Comparison of ENCODE assay signal across 8 cellular contexts in genomic region chr20:53080969-53081871, GRCh38.
DNase-seq lines count a peak whose midpoint lies in the region; ATAC-seq and TF ChIP-seq lines count a peak whose summit lies in the region.
"Had no signal": no experiment of that assay in that cellular context is flagged by ENCODE, and none has a peak within 500 bp of the region (broad histone marks: within the 10 kb centered on the region; RNA-seq: fewer than 3 reads in every experiment).

No MANE protein-coding gene starts in this region.

- ATAC-seq in HG03439 (IDR thresholded peaks at IDR 0.05; ENCODE audit: unreplicated experiment) = no peak
- ATAC-seq in GM18909 (IDR thresholded peaks at IDR 0.05; ENCODE audit: poor library complexity, unreplicated experiment) = no peak

- TF ChIP-seq CTCF in fibroblast of mammary gland (conservative IDR thresholded peaks at IDR 0.05; ENCODE audit: control insufficient read depth, insufficient read depth, low read depth, low read length) = no peak

- peak; percentile 6 for DNase-seq in LoVo (ENCODE audit: low spot score)
- peak; percentile 28 to 58 for DNase-seq in activated CD4-positive, alpha-beta T cell treated with anti-CD3 and anti-CD28 coated beads for 4 hours
- DNase-seq in fibroblast of mammary gland (ENCODE audit: low read depth) = peak; percentile 40
- peak; percentile 45 for DNase-seq in stimulated activated CD4-positive, alpha-beta T cell treated with anti-CD3 and anti-CD28 coated beads, Interleukin-4, amount 100 ng/mL, for 24 hours
- DNase-seq in activated CD8-positive, alpha-beta memory T cell treated with anti-CD3 and anti-CD28 coated beads, Interleukin-2, amount 50 U/mL, for 4 hours = no peak
- DNase-seq: activated B cell treated with CpG ODN at 0.5 μM for 24 hours had no signal

- no peak overlapping the region for H3K4me3 ChIP-seq in fibroblast of mammary gland (ENCODE audit: control insufficient read depth, low read depth, low read length)
